ENCODE assay signal across 11 cellular contexts in genomic region chr13:98267080-98267912, GRCh38.
A peak's percentile ranks its signal among the peaks of the same experiment; 100 is the strongest.
DNase-seq lines count a peak whose midpoint lies in the region; ATAC-seq and TF ChIP-seq lines count a peak whose summit lies in the region.
"Had no signal": no experiment of that assay in that cellular context is flagged by ENCODE, and none has a peak within 500 bp of the region (broad histone marks: within the 10 kb centered on the region; RNA-seq: fewer than 3 reads in every experiment).

No MANE protein-coding gene starts in this region.

- peaks cover 8% of the 10 kb centered on the region for H3K36me3 Mint-ChIP-seq in progenitor cell of endocrine pancreas (ENCODE audit: insufficient read depth)

- H3K4me3 Mint-ChIP-seq in progenitor cell of endocrine pancreas (ENCODE audit: low read depth), result peak overlapping the region; percentile 19
- H3K4me3 Mint-ChIP-seq: activated CD4-positive, alpha-beta T cell treated with anti-CD3 and anti-CD28 coated beads for 36 hours had no signal

- H3K27me3 Mint-ChIP-seq in progenitor cell of endocrine pancreas, result no peaks in the 10 kb centered on the region
- H3K27me3 Mint-ChIP-seq: activated CD4-positive, alpha-beta T cell treated with anti-CD3 and anti-CD28 coated beads for 36 hours had no signal

- H3K9me3 Mint-ChIP-seq in progenitor cell of endocrine pancreas (ENCODE audit: low read depth), result no peaks in the 10 kb centered on the region

- peak; percentile 8 for DNase-seq in fibroblast of gingiva (ENCODE audit: low read depth)
- DNase-seq in progenitor cell of endocrine pancreas (ENCODE audit: low spot score, unreplicated experiment), result no peak
- no peak for DNase-seq in germinal center (ENCODE audit: low spot score)
- no peak for DNase-seq in NCI-H2171 (lab: John Stamatoyannopoulos, UW)
- DNase-seq in GF-D8 (lab: John Stamatoyannopoulos, UW), result no peak
- DNase-seq: activated CD4-positive, alpha-beta T cell treated with anti-CD3 and anti-CD28 coated beads for 36 hours; NCI-H510A treated with DMSO at 0.1 percent for 48 hours; stimulated activated CD8-positive, alpha-beta memory T cell treated with anti-CD3 and anti-CD28 coated beads, Interleukin-4, amount 100 ng/mL, for 48 hours had no signal

- ATAC-seq in GM19025 (IDR thresholded peaks at IDR 0.05; ENCODE audit: low read depth, unreplicated experiment), result peak; percentile 92
- peak; percentile 80 for ATAC-seq in HG03280 (IDR thresholded peaks at IDR 0.05; ENCODE audit: unreplicated experiment)
- ATAC-seq in HG02623 (IDR thresholded peaks at IDR 0.05; ENCODE audit: unreplicated experiment), result no peak
- ATAC-seq: activated CD4-positive, alpha-beta T cell treated with anti-CD3 and anti-CD28 coated beads for 36 hours had no signal

- TF ChIP-seq CTCF in progenitor cell of endocrine pancreas (IDR thresholded peaks at IDR 0.05; ENCODE audit: unreplicated experiment), result no peak

- peak overlapping the region; percentile 91 for H3K27ac Mint-ChIP-seq in progenitor cell of endocrine pancreas
- H3K27ac Mint-ChIP-seq: activated CD4-positive, alpha-beta T cell treated with anti-CD3 and anti-CD28 coated beads for 36 hours had no signal

- H3K4me1 Mint-ChIP-seq in progenitor cell of endocrine pancreas (ENCODE audit: low read depth), result peaks cover 47% of the 10 kb centered on the region
- H3K4me1 Mint-ChIP-seq: activated CD4-positive, alpha-beta T cell treated with anti-CD3 and anti-CD28 coated beads for 36 hours had no signal
